ENCODE assay signal across 33 cellular contexts in genomic region chr7:27942711-27943110, GRCh38.
"Had no signal": no experiment of that assay in that cellular context is flagged by ENCODE, and none has a peak within 500 bp of the region (broad histone marks: within the 10 kb centered on the region; RNA-seq: fewer than 3 reads in every experiment).

No MANE protein-coding gene starts in this region.

- H3K27ac ChIP-seq: adrenal gland, body of pancreas, Peyer's patch, SJSA1 had no signal

- H3K4me3 ChIP-seq: adrenal gland, body of pancreas, breast epithelium, MG63, Peyer's patch, SJSA1 had no signal

- ATAC-seq: activated CD4-positive, CD25-positive, alpha-beta regulatory T cell treated with anti-CD3 and anti-CD28 coated beads, Interleukin-2, amount 50 U/mL, for 24 hours; activated naive CD4-positive, alpha-beta T cell treated with anti-CD3 and anti-CD28 coated beads, Interleukin-2, amount 50 U/mL, for 72 hours; activated T-cell treated with anti-CD3 and anti-CD28 coated beads, Interleukin-2, amount 50 U/mL, for 4 hours; body of pancreas; PC-3 had no signal

- DNase-seq: activated CD4-positive, alpha-beta memory T cell treated with anti-CD3 and anti-CD28 coated beads for 36 hours; activated CD4-positive, alpha-beta T cell treated with anti-CD3 and anti-CD28 coated beads for 4 hours; activated CD4-positive, alpha-beta T cell treated with anti-CD3 and anti-CD28 coated beads, Interleukin-2, amount 50 U/mL, for 1 hour; activated CD8-positive, alpha-beta memory T cell treated with anti-CD3 and anti-CD28 coated beads, Interleukin-2, amount 50 U/mL, for 4 hours; activated gamma-delta T cell treated with Interleukin-2 at 50 U/mL for 16 hours; activated naive CD4-positive, alpha-beta T cell treated with anti-CD3 and anti-CD28 coated beads for 36 hours; activated T-cell treated with anti-CD3 and anti-CD28 coated beads for 4 hours; activated T-cell treated with anti-CD3 and anti-CD28 coated beads, Interleukin-2, amount 50 U/mL, for 4 hours; adrenal gland; body of pancreas; IMR-90; Kasumi-1; KG1; MG63; NCI-H1048; NCI-H1105 treated with DMSO at 0.1 percent for 48 hours; NCI-H146; NCI-H187; NCI-H2029 treated with DMSO at 0.1 percent for 48 hours; NCI-H2107; NCI-H226; NCI-H446 treated with DMSO at 0.1 percent for 48 hours; NCI-H524; NK-92 treated with Interleukin-12 subunit alpha and Interleukin-12 subunit beta, amount 100 ng/mL, for 24 hours; PC-3; Peyer's patch; RPMI8226; SHP77 treated with DMSO at 0.1 percent for 48 hours; SK-N-SH had no signal

- H3K4me1 ChIP-seq: adrenal gland, body of pancreas, breast epithelium, Peyer's patch, SJSA1 had no signal

- H3K27me3 ChIP-seq: adrenal gland, body of pancreas, breast epithelium, MG63, Peyer's patch, SJSA1 had no signal

- H3K36me3 ChIP-seq: adrenal gland, breast epithelium, MG63, Peyer's patch, SJSA1 had no signal

- H3K9me3 ChIP-seq: adrenal gland, body of pancreas, breast epithelium, MG63, Peyer's patch, SJSA1, SK-N-SH had no signal
